Comparison of ENCODE assay signal across 1 cellular context in the genomic region with DNA sequence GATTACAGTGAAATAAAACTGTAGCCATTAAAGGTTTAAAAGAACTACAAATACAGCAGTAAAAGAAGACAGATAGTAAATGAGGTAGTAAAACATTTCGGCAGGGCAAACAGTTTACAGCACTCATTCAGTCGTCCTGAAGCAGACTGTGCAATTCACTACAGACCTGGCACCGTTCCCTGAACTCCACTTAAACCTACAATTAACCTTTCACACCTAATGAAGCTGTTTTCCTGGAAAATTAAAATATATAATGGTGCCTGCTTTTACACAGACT.
TF ChIP-seq lines count a peak whose summit lies in the region.

No MANE protein-coding gene starts in this region.

TF ChIP-seq in SK-N-SH, 30 proteins besides CTCF, POLR2A, EP300 and RAD21 (continued from another document):
- TF ChIP-seq RXRA (IDR thresholded peaks at IDR 0.05; ENCODE audit: borderline replicate concordance, low read depth) (no peak), JUND (IDR thresholded peaks at IDR 0.05) (no peak), TAF1 (IDR thresholded peaks at IDR 0.05; ENCODE audit: borderline replicate concordance, low read depth, low read length) (no peak), MEF2A (IDR thresholded peaks at IDR 0.05; ENCODE audit: borderline replicate concordance, low read depth) (no peak), FOXJ3 (CRISPR knock-in tag; IDR thresholded peaks at IDR 0.05) (no peak), SIN3A (IDR thresholded peaks at IDR 0.05; ENCODE audit: borderline replicate concordance, low read depth, low read length) (no peak)
- TF ChIP-seq, protein P1, sequence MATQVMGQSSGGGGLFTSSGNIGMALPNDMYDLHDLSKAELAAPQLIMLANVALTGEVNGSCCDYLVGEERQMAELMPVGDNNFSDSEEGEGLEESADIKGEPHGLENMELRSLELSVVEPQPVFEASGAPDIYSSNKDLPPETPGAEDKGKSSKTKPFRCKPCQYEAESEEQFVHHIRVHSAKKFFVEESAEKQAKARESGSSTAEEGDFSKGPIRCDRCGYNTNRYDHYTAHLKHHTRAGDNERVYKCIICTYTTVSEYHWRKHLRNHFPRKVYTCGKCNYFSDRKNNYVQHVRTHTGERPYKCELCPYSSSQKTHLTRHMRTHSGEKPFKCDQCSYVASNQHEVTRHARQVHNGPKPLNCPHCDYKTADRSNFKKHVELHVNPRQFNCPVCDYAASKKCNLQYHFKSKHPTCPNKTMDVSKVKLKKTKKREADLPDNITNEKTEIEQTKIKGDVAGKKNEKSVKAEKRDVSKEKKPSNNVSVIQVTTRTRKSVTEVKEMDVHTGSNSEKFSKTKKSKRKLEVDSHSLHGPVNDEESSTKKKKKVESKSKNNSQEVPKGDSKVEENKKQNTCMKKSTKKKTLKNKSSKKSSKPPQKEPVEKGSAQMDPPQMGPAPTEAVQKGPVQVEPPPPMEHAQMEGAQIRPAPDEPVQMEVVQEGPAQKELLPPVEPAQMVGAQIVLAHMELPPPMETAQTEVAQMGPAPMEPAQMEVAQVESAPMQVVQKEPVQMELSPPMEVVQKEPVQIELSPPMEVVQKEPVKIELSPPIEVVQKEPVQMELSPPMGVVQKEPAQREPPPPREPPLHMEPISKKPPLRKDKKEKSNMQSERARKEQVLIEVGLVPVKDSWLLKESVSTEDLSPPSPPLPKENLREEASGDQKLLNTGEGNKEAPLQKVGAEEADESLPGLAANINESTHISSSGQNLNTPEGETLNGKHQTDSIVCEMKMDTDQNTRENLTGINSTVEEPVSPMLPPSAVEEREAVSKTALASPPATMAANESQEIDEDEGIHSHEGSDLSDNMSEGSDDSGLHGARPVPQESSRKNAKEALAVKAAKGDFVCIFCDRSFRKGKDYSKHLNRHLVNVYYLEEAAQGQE (IDR thresholded peaks at IDR 0.05; ENCODE audit: low read depth, low read length), result no peak
- TF ChIP-seq, protein P2, sequence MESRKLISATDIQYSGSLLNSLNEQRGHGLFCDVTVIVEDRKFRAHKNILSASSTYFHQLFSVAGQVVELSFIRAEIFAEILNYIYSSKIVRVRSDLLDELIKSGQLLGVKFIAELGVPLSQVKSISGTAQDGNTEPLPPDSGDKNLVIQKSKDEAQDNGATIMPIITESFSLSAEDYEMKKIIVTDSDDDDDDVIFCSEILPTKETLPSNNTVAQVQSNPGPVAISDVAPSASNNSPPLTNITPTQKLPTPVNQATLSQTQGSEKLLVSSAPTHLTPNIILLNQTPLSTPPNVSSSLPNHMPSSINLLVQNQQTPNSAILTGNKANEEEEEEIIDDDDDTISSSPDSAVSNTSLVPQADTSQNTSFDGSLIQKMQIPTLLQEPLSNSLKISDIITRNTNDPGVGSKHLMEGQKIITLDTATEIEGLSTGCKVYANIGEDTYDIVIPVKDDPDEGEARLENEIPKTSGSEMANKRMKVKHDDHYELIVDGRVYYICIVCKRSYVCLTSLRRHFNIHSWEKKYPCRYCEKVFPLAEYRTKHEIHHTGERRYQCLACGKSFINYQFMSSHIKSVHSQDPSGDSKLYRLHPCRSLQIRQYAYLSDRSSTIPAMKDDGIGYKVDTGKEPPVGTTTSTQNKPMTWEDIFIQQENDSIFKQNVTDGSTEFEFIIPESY (IDR thresholded peaks at IDR 0.05; ENCODE audit: borderline replicate concordance, low read depth), result no peak
